ENCODE assay signal across 1 cellular context in the genomic region with DNA sequence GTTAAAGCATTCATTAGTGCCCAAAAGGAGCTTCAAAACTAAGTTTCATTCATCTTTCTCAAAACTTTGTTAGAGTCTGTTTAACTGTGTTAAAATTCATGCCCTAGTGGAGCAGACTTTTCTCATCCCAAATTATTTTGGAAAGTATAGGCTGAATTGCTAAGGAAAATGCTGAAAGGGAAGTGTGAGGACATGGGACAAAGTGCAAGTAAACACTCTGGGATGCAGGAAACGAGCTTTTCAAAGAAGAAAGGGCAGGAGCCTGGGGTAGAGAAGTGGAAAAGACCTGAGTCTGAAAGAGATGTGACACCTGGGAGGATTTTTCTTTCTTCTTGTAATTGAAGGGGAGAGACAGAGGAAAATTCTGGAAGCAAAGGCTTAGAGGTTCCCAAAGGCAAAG.
TF ChIP-seq lines count a peak whose summit lies in the region.

No MANE protein-coding gene starts in this region.

TF ChIP-seq in HepG2, 621 proteins besides CTCF, POLR2A, EP300 and RAD21 (continued from another document):
- TF ChIP-seq, protein P1, sequence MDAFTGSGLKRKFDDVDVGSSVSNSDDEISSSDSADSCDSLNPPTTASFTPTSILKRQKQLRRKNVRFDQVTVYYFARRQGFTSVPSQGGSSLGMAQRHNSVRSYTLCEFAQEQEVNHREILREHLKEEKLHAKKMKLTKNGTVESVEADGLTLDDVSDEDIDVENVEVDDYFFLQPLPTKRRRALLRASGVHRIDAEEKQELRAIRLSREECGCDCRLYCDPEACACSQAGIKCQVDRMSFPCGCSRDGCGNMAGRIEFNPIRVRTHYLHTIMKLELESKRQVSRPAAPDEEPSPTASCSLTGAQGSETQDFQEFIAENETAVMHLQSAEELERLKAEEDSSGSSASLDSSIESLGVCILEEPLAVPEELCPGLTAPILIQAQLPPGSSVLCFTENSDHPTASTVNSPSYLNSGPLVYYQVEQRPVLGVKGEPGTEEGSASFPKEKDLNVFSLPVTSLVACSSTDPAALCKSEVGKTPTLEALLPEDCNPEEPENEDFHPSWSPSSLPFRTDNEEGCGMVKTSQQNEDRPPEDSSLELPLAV (CRISPR knock-in tag; conservative IDR thresholded peaks at IDR 0.05; ENCODE audit: low read depth) = no peak
